ENCODE assay signal across 7 cellular contexts in genomic region chr15:84653584-84653909, GRCh38. TPM values are rescaled to one million over a fixed set of nuclear protein-coding genes. Genes with fewer than 3 reads are reported as not detected.
DNase-seq lines count a peak whose midpoint lies in the region; ATAC-seq and TF ChIP-seq lines count a peak whose summit lies in the region.

No MANE protein-coding gene starts in this region.

- peak overlapping the region; percentile 99 for H3K4me2 ChIP-seq in HCT116 (ENCODE audit: low read length)

- no peaks in the 10 kb centered on the region for H3K9me3 ChIP-seq in HCT116 (ENCODE audit: control insufficient read depth in 1 of 2, insufficient read depth in 1 of 2, low read depth in 1 of 2, low read length in 2 of 2)
- no peaks in the 10 kb centered on the region for H3K9me3 ChIP-seq in T-helper 17 cell (ENCODE audit: control insufficient read depth, low read length, poor library complexity, severe bottlenecking)

- peaks cover 35% of the 10 kb centered on the region for H3K79me2 ChIP-seq in HCT116 (ENCODE audit: insufficient read depth, low read length)

- intact Hi-C loops in HCT116 (cut with micrococcal nuclease) = loop anchor here (10.0 kb wide), 1 partner anchor 121 kb away; no protein-coding TSS in a partner anchor

- peaks cover 2% of the 10 kb centered on the region for H3K36me3 Mint-ChIP-seq in T-helper 17 cell (ENCODE audit: low read depth)
- no peaks in the 10 kb centered on the region for H3K36me3 Mint-ChIP-seq in glutamatergic neuron (ENCODE audit: unreplicated experiment)

- peaks cover 14 to 49% of the 10 kb centered on the region in 2 experiments for H3K4me1 ChIP-seq in HCT116 (ENCODE audit: control insufficient read depth in 1 of 2, insufficient read depth in 2 of 2, low read length in 2 of 2)

- POLR2A ChIA-PET in HCT116 (lab: Charles Lee) = interaction anchor here (0.8 to 1.6 kb wide), 4 partner anchors 14 to 275 kb away, joined by 3 to 5 read pairs (median 4); no protein-coding TSS in a partner anchor

- H3K9me2 ChIP-seq in HCT116 (ENCODE audit: insufficient read depth) = no peaks in the 10 kb centered on the region

- H2AFZ ChIP-seq in HCT116 (ENCODE audit: low read depth, low read length, poor library complexity, severe bottlenecking) = no peak overlapping the region

- no peak for TF ChIP-seq RAD21 in HCT116 (IDR thresholded peaks at IDR 0.05; ENCODE audit: low read depth)

- no peaks in the 10 kb centered on the region for H3K27me3 ChIP-seq in HCT116 (ENCODE audit: insufficient read depth, low read length)

- TF ChIP-seq CTCF in HCT116 (IDR thresholded peaks at IDR 0.05 in 2 of 3, conservative IDR thresholded peaks at IDR 0.05 in 1 of 3; ENCODE audit: borderline replicate concordance in 1 of 3, insufficient read depth in 1 of 3, low read depth in 2 of 3, low read length in 2 of 3) (no peak), glutamatergic neuron (IDR thresholded peaks at IDR 0.05; ENCODE audit: partially characterized antibody, unreplicated experiment) (no peak)

- no peak for TF ChIP-seq POLR2A in HCT116 (IDR thresholded peaks at IDR 0.05; ENCODE audit: borderline replicate concordance, extremely low read depth, insufficient read depth, insufficient read length)

- ATAC-seq in HCT116 (peak; percentile 7), T-helper 17 cell (no peak), GM18868 (IDR thresholded peaks at IDR 0.05; ENCODE audit: unreplicated experiment) (no peak)

- H3K27ac ChIP-seq in HCT116 (ENCODE audit: low read depth, low read length) = peak overlapping the region; percentile 76
- H3K27ac ChIP-seq in skin epidermis = peak overlapping the region; percentile 31 to 93 (median 86)

- no peak for DNase-seq in HCT116 (ENCODE audit: low read depth, low spot score)
- no peak for DNase-seq in T-helper 17 cell
- DNase-seq in glutamatergic neuron = no peak
- no peak for DNase-seq in NCI-H1436 treated with DMSO at 0.1 percent for 48 hours (lab: John Stamatoyannopoulos, UW)
- DNase-seq in iPS-NIHi7 (ENCODE audit: extremely low spot score) = no peak

- BruUV-seq in HCT116 (replicated peaks; lab: Mats Ljungman, UMichigan) = TSS peak; percentile 86

- H3K4me3 Mint-ChIP-seq in T-helper 17 cell (peak overlapping the region; percentile 95), glutamatergic neuron (ENCODE audit: unreplicated experiment) (peak overlapping the region; percentile 93)

- CTCF ChIA-PET in HCT116 (lab: Charles Lee) = interaction anchor here (0.9 to 1.6 kb wide), 4 partner anchors 83 to 282 kb away, joined by 3 to 6 read pairs (median 4); no protein-coding TSS in a partner anchor

- H3K4me3 ChIP-seq in HCT116 (replicated peaks in 1 of 2; ENCODE audit: low read depth in 1 of 2, low read length in 2 of 2) = peak overlapping the region; percentile 61 to 86
- H3K4me3 ChIP-seq in skin epidermis = peak overlapping the region; percentile 57 to 85 (median 81)

- H3K36me3 ChIP-seq in HCT116 (ENCODE audit: control insufficient read depth in 1 of 2, insufficient read depth in 2 of 2, low read length in 2 of 2) = peaks cover 24 to 34% of the 10 kb centered on the region in 2 experiments

- H3K27me3 Mint-ChIP-seq in T-helper 17 cell = no peaks in the 10 kb centered on the region
- peaks cover 5% of the 10 kb centered on the region for H3K27me3 Mint-ChIP-seq in glutamatergic neuron (ENCODE audit: unreplicated experiment)

- RAD21 ChIA-PET in HCT116 (lab: Charles Lee; ENCODE audit: low non-redundant PET in 1 of 2, low total read pairs in 2 of 2, uncharacterized antibody in 2 of 2, unreplicated experiment in 2 of 2) = interaction anchor here in 1 of 2 experiments (0.8 kb wide), 1 partner anchor 22 kb away, joined by 3 read pairs; no protein-coding TSS in a partner anchor

- no peaks in the 10 kb centered on the region for H4K20me1 ChIP-seq in HCT116 (ENCODE audit: insufficient read depth)

- H3K9ac ChIP-seq in HCT116 (ENCODE audit: low read length) = peak overlapping the region; percentile 98

- H3K27ac Mint-ChIP-seq in T-helper 17 cell (peak overlapping the region; percentile 95), glutamatergic neuron (ENCODE audit: unreplicated experiment) (peak overlapping the region; percentile 81)

- peaks cover 3% of the 10 kb centered on the region for H3K9me3 Mint-ChIP-seq in glutamatergic neuron (ENCODE audit: unreplicated experiment)

- peaks cover 27% of the 10 kb centered on the region for H3K4me1 Mint-ChIP-seq in T-helper 17 cell
- peaks cover 3% of the 10 kb centered on the region for H3K4me1 Mint-ChIP-seq in glutamatergic neuron (ENCODE audit: low read depth, unreplicated experiment)

TF ChIP-seq in HCT116, 20 proteins besides CTCF, POLR2A, EP300 and RAD21:
- TF ChIP-seq, protein P1, sequence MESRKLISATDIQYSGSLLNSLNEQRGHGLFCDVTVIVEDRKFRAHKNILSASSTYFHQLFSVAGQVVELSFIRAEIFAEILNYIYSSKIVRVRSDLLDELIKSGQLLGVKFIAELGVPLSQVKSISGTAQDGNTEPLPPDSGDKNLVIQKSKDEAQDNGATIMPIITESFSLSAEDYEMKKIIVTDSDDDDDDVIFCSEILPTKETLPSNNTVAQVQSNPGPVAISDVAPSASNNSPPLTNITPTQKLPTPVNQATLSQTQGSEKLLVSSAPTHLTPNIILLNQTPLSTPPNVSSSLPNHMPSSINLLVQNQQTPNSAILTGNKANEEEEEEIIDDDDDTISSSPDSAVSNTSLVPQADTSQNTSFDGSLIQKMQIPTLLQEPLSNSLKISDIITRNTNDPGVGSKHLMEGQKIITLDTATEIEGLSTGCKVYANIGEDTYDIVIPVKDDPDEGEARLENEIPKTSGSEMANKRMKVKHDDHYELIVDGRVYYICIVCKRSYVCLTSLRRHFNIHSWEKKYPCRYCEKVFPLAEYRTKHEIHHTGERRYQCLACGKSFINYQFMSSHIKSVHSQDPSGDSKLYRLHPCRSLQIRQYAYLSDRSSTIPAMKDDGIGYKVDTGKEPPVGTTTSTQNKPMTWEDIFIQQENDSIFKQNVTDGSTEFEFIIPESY (IDR thresholded peaks at IDR 0.05; ENCODE audit: extremely low read depth, insufficient replicate concordance, low read length) = no peak
- TF ChIP-seq EZH2phosphoT487 (IDR thresholded peaks at IDR 0.05; ENCODE audit: borderline replicate concordance) (no peak), YY1 (IDR thresholded peaks at IDR 0.05; ENCODE audit: extremely low read depth, insufficient replicate concordance, low read depth, low read length) (no peak), CEBPB (IDR thresholded peaks at IDR 0.05; ENCODE audit: low read depth) (no peak), SP1 (IDR thresholded peaks at IDR 0.05; ENCODE audit: low read depth) (no peak), JUND (IDR thresholded peaks at IDR 0.05) (no peak)

RNA-seq across cellular contexts. Expression of gene WDR73, which starts 0.5 kb away (rescaled TPM):
- 35.6 TPM for total RNA-seq in HCT116 (2021; ENCODE audit: unreplicated experiment)
- 17.7 and 19.2 TPM in 2 replicates for polyA plus RNA-seq in HCT116 (2012)
- 10 to 100 TPM; 26.0 to 29.8 TPM for total RNA-seq in T-helper 17 cell
- total RNA-seq in glutamatergic neuron (ENCODE audit: unreplicated experiment) = 19.5 TPM

RNA-seq across cellular contexts. Expression of gene NMB, which starts 4.5 kb away (rescaled TPM):
- total RNA-seq in HCT116 (2021; ENCODE audit: unreplicated experiment) (9.8 TPM), T-helper 17 cell (1 to 10 TPM; 2.0 to 3.3 TPM), glutamatergic neuron (ENCODE audit: unreplicated experiment) (6.9 TPM)
- 12.7 and 14.4 TPM in 2 replicates for polyA plus RNA-seq in HCT116 (2012)

RNA-seq across cellular contexts. Expression of gene ZSCAN2, which starts 52.7 kb away (rescaled TPM):
- 15.5 TPM for total RNA-seq in HCT116 (2021; ENCODE audit: unreplicated experiment)
- 9.4 and 10.5 TPM in 2 replicates for polyA plus RNA-seq in HCT116 (2012)
- total RNA-seq in T-helper 17 cell = 1 to 10 TPM; 3.6 to 4.1 TPM
- 40.0 TPM for total RNA-seq in glutamatergic neuron (ENCODE audit: unreplicated experiment)
